In the genomic region with DNA sequence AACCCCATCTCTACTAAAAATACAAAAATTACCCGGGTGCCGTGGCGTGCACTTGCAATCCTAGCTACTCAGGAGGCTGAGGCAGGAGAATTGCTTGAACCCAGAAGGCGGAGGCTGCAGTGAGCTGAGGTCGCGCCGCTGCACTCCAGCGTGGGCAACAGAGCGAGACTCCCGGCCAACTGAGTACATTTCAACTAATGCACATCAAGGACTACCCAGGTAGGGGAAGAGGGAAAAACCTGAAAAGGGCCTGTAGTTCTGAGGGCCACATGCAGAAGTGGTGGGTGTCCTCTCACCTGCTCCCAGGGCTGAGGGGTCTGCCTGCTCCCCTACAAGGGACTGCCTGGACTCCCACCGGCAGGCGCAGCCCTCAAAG, we compare ENCODE assay signal across 8 cellular contexts. TPM values are rescaled to one million over a fixed set of nuclear protein-coding genes. Genes with fewer than 3 reads are reported as not detected.
A peak's percentile ranks its signal among the peaks of the same experiment; 100 is the strongest.
DNase-seq lines count a peak whose midpoint lies in the region; ATAC-seq and TF ChIP-seq lines count a peak whose summit lies in the region.

No MANE protein-coding gene starts in this region.

- peak overlapping the region; percentile 75 for H3K4me2 ChIP-seq in mammary epithelial cell (ENCODE audit: insufficient read depth, low read depth, low read length)
- peak overlapping the region; percentile 66 for H3K4me2 ChIP-seq in mesenchymal stem cell (ENCODE audit: low read length, poor library complexity, severe bottlenecking)

- H3K79me2 ChIP-seq in mammary epithelial cell (ENCODE audit: insufficient read depth, low read length): no peaks in the 10 kb centered on the region

- H3K23ac ChIP-seq in mesenchymal stem cell (ENCODE audit: low read length in 2 of 2): peak overlapping the region in 1 of 2 experiments; percentile 84

- H3K4me1 ChIP-seq in mammary epithelial cell (ENCODE audit: insufficient read depth, low read length) (peaks cover 22% of the 10 kb centered on the region), mesenchymal stem cell (ENCODE audit: control insufficient read depth, insufficient read depth, low read depth, low read length) (peaks cover 56% of the 10 kb centered on the region)

- H3K36me3 ChIP-seq in mammary epithelial cell (ENCODE audit: insufficient read depth, low read length) (no peaks in the 10 kb centered on the region), mesenchymal stem cell (ENCODE audit: control insufficient read depth in 1 of 2, insufficient read depth in 2 of 2, low read depth in 1 of 2, low read length in 2 of 2) (no peaks in the 10 kb centered on the region)

- H4K91ac ChIP-seq in mesenchymal stem cell (ENCODE audit: low read length): peak overlapping the region; percentile 99

- peak overlapping the region; percentile 91 for H2AK5ac ChIP-seq in mesenchymal stem cell (ENCODE audit: low read length, severe bottlenecking)

- H3K79me1 ChIP-seq in mesenchymal stem cell (replicated peaks; ENCODE audit: low read length, poor library complexity, severe bottlenecking): peaks cover 7% of the 10 kb centered on the region

- DNase-seq in activated naive CD4-positive, alpha-beta T cell treated with anti-CD3 and anti-CD28 coated beads for 36 hours: no peak
- no peak for DNase-seq in activated naive CD4-positive, alpha-beta T cell treated with Interleukin-2 at 50 U/mL for 16 hours
- no peak for DNase-seq in mammary epithelial cell
- DNase-seq in mesenchymal stem cell: no peak
- no peak for DNase-seq in type B pancreatic cell (ENCODE audit: extremely low spot score, unreplicated experiment)
- no peak for DNase-seq in T1000 (lab: John Stamatoyannopoulos, UW)

- peak overlapping the region; percentile 62 for H3K4me3 Mint-ChIP-seq in activated naive CD4-positive, alpha-beta T cell treated with anti-CD3 and anti-CD28 coated beads for 36 hours
- peak overlapping the region; percentile 84 for H3K4me3 Mint-ChIP-seq in type B pancreatic cell

- 41% methylated on average over 12 of the region's 12 CpGs for WGBS in mammary epithelial cell (ENCODE audit: low coverage, missing lambda C conversion rate)
- 54% methylated on average over 9 of the region's 12 CpGs for WGBS in mesenchymal stem cell

- H2BK15ac ChIP-seq in mesenchymal stem cell (ENCODE audit: low read depth, poor library complexity, severe bottlenecking): peak overlapping the region; percentile 74

- peak overlapping the region in 2 of 3 experiments; percentile 5 to 42 for H3K4me3 ChIP-seq in mammary epithelial cell (replicated peaks in 1 of 3; ENCODE audit: insufficient read depth in 1 of 3, low read depth in 2 of 3, low read length in 3 of 3)
- peak overlapping the region; percentile 23 to 74 for H3K4me3 ChIP-seq in mesenchymal stem cell (ENCODE audit: insufficient read depth in 1 of 2, low read depth in 1 of 2, low read length in 2 of 2)

- H3K27me3 ChIP-seq in mammary epithelial cell (ENCODE audit: insufficient read depth, low read length) (no peaks in the 10 kb centered on the region), mesenchymal stem cell (ENCODE audit: control insufficient read depth in 1 of 2, insufficient read depth in 1 of 2, low read length in 2 of 2) (no peaks in the 10 kb centered on the region)

- dilution Hi-C loops in mammary epithelial cell (cut with HindIII; ENCODE audit: low sequenced_read_pairs): no loop called here

- in situ Hi-C loops in mammary epithelial cell (cut with MboI; ENCODE audit: low sequenced_read_pairs in 2 of 2): no loop called here

- H3K14ac ChIP-seq in mesenchymal stem cell (ENCODE audit: low read length in 2 of 2): peak overlapping the region; percentile 25 to 86

- H3K9ac ChIP-seq in mammary epithelial cell (ENCODE audit: insufficient read depth, low read length) (no peak overlapping the region), mesenchymal stem cell (ENCODE audit: low read length) (peak overlapping the region; percentile 82)

- peak overlapping the region; percentile 95 to 99 for H3K18ac ChIP-seq in mesenchymal stem cell (ENCODE audit: low read depth in 1 of 2, low read length in 2 of 2)

- BruUV-seq in mammary epithelial cell (replicated peaks; lab: Mats Ljungman, UMichigan): no TSS peak

- peak overlapping the region; percentile 95 to 99 for H2BK12ac ChIP-seq in mesenchymal stem cell (ENCODE audit: low read length in 2 of 2)

- H3K9me3 ChIP-seq in mammary epithelial cell (replicated peaks; ENCODE audit: insufficient read depth, low read length) (no peaks in the 10 kb centered on the region), mesenchymal stem cell (ENCODE audit: control insufficient read depth, low read length) (no peaks in the 10 kb centered on the region)

- no peak for TF ChIP-seq CTCF in mammary epithelial cell (conservative IDR thresholded peaks at IDR 0.05 in 1 of 2, IDR thresholded peaks at IDR 0.05 in 1 of 2; ENCODE audit: extremely low read depth in 1 of 2, insufficient read depth in 1 of 2, low read depth in 1 of 2, low read length in 2 of 2)
- TF ChIP-seq CTCF in type B pancreatic cell (conservative IDR thresholded peaks at IDR 0.05): no peak

- H3K27ac ChIP-seq in mammary epithelial cell (ENCODE audit: insufficient read depth, low read depth, low read length) (no peak overlapping the region), mesenchymal stem cell (ENCODE audit: low read length, poor library complexity, severe bottlenecking) (peak overlapping the region; percentile 97)

- CTCF ChIA-PET in activated naive CD4-positive, alpha-beta T cell treated with anti-CD3 and anti-CD28 coated beads for 36 hours (lab: Charles Lee): interaction anchor here (1.7 kb wide), 1 partner anchor 27 kb away, joined by 8 read pairs; no protein-coding TSS in a partner anchor
- CTCF ChIA-PET in mammary epithelial cell (lab: Charles Lee; ENCODE audit: low non-redundant PET): no interaction called here

- H2AFZ ChIP-seq in mammary epithelial cell (ENCODE audit: low read depth, low read length) (peak overlapping the region; percentile 92), mesenchymal stem cell (ENCODE audit: low read depth, low read length) (peak overlapping the region; percentile 21)

- H4K20me1 ChIP-seq in mammary epithelial cell (ENCODE audit: insufficient read depth, low read length): no peaks in the 10 kb centered on the region

- ATAC-seq in HG03442 (IDR thresholded peaks at IDR 0.05; ENCODE audit: unreplicated experiment) (no peak), HG03196 (IDR thresholded peaks at IDR 0.05; ENCODE audit: unreplicated experiment) (no peak)

- no peaks in the 10 kb centered on the region for H3K9me3 Mint-ChIP-seq in activated naive CD4-positive, alpha-beta T cell treated with anti-CD3 and anti-CD28 coated beads for 36 hours
- no peaks in the 10 kb centered on the region for H3K9me3 Mint-ChIP-seq in type B pancreatic cell

- peak overlapping the region; percentile 68 for H2BK5ac ChIP-seq in mesenchymal stem cell (ENCODE audit: low read depth, low read length, poor library complexity, severe bottlenecking)

- intact Hi-C loops in activated naive CD4-positive, alpha-beta T cell treated with anti-CD3 and anti-CD28 coated beads for 36 hours (cut with micrococcal nuclease): loop anchor here (5.0 kb wide), 2 partner anchors 40 to 125 kb away; a partner anchor contains a TSS
- intact Hi-C loops in mammary epithelial cell (cut with micrococcal nuclease): no loop called here

- H3K36me3 Mint-ChIP-seq in activated naive CD4-positive, alpha-beta T cell treated with anti-CD3 and anti-CD28 coated beads for 36 hours (ENCODE audit: low read depth): no peaks in the 10 kb centered on the region
- no peaks in the 10 kb centered on the region for H3K36me3 Mint-ChIP-seq in type B pancreatic cell

- H3K27ac Mint-ChIP-seq in activated naive CD4-positive, alpha-beta T cell treated with anti-CD3 and anti-CD28 coated beads for 36 hours: no peak overlapping the region
- peak overlapping the region; percentile 87 for H3K27ac Mint-ChIP-seq in type B pancreatic cell

- H3K27me3 Mint-ChIP-seq in activated naive CD4-positive, alpha-beta T cell treated with anti-CD3 and anti-CD28 coated beads for 36 hours (ENCODE audit: low read depth): no peaks in the 10 kb centered on the region
- no peaks in the 10 kb centered on the region for H3K27me3 Mint-ChIP-seq in type B pancreatic cell

- peaks cover 42% of the 10 kb centered on the region for H3K4me1 Mint-ChIP-seq in activated naive CD4-positive, alpha-beta T cell treated with anti-CD3 and anti-CD28 coated beads for 36 hours (ENCODE audit: low read depth)
- peaks cover 52% of the 10 kb centered on the region for H3K4me1 Mint-ChIP-seq in type B pancreatic cell (ENCODE audit: unreplicated experiment)

- peak overlapping the region; percentile 94 to 97 for H3K4ac ChIP-seq in mesenchymal stem cell (ENCODE audit: low read depth in 1 of 2, low read length in 2 of 2)

- peak overlapping the region; percentile 100 for H4K8ac ChIP-seq in mesenchymal stem cell (ENCODE audit: low read length)

- peak overlapping the region; percentile 91 for H2BK120ac ChIP-seq in mesenchymal stem cell (ENCODE audit: low read depth, low read length)

RNA-seq across cellular contexts. Expression of a gene that starts 0.6 kb away (rescaled TPM):
- total RNA-seq in activated naive CD4-positive, alpha-beta T cell treated with anti-CD3 and anti-CD28 coated beads for 36 hours: 1 to 10 TPM; 2.5 to 3.1 TPM
- total RNA-seq in mammary epithelial cell (1 to 10 TPM; 3.5 to 7.1 TPM), type B pancreatic cell (ENCODE audit: low replicate concordance) (16.4 and 42.0 TPM in 2 replicates)
- polyA plus RNA-seq in mammary epithelial cell: 1.6 TPM
- polyA minus RNA-seq in mammary epithelial cell: 1.1 TPM
- polyA plus RNA-seq in mesenchymal stem cell (2013, experiment 1 of 2): 12.9 TPM
- 12.0 TPM for polyA plus RNA-seq in mesenchymal stem cell (2013, experiment 2 of 2)

RNA-seq across cellular contexts. Expression of a gene that starts 22.6 kb away (rescaled TPM):
- total RNA-seq in activated naive CD4-positive, alpha-beta T cell treated with anti-CD3 and anti-CD28 coated beads for 36 hours: 1 to 10 TPM; 3.8 to 4.9 TPM
- 1 to 10 TPM; 2.8 to 8.3 TPM for total RNA-seq in mammary epithelial cell
- 8.6 TPM for polyA plus RNA-seq in mammary epithelial cell
- polyA minus RNA-seq in mammary epithelial cell: 4.9 TPM
- polyA plus RNA-seq in mesenchymal stem cell (2013, experiment 1 of 2): 6.8 TPM
- 6.8 TPM for polyA plus RNA-seq in mesenchymal stem cell (2013, experiment 2 of 2)
- 14.0 and 19.7 TPM in 2 replicates for total RNA-seq in type B pancreatic cell (ENCODE audit: low replicate concordance)

RNA-seq across cellular contexts. Expression of a gene that starts 40.1 kb away (rescaled TPM):
- total RNA-seq in activated naive CD4-positive, alpha-beta T cell treated with anti-CD3 and anti-CD28 coated beads for 36 hours: 10 to 100 TPM; 18.7 to 20.8 TPM
- total RNA-seq in mammary epithelial cell (10 to 100 TPM; 13.7 to 20.5 TPM), type B pancreatic cell (ENCODE audit: low replicate concordance) (22.3 and 26.1 TPM in 2 replicates)
- 16.8 TPM for polyA plus RNA-seq in mammary epithelial cell
- 26.4 TPM for polyA minus RNA-seq in mammary epithelial cell
- polyA plus RNA-seq in mesenchymal stem cell (2013, experiment 1 of 2): 11.7 TPM
- 11.8 TPM for polyA plus RNA-seq in mesenchymal stem cell (2013, experiment 2 of 2)

RNA-seq across cellular contexts. Expression of a gene that starts 40.4 kb away (rescaled TPM):
- total RNA-seq in activated naive CD4-positive, alpha-beta T cell treated with anti-CD3 and anti-CD28 coated beads for 36 hours: 100 to 1,000 TPM; 227 to 249 TPM
- total RNA-seq in mammary epithelial cell (100 to 1,000 TPM; 142 to 269 TPM), type B pancreatic cell (ENCODE audit: low replicate concordance) (239 and 287 TPM in 2 replicates)
- polyA plus RNA-seq in mammary epithelial cell: 382 TPM
- polyA minus RNA-seq in mammary epithelial cell: 123 TPM
- 488 TPM for polyA plus RNA-seq in mesenchymal stem cell (2013, experiment 1 of 2)
- polyA plus RNA-seq in mesenchymal stem cell (2013, experiment 2 of 2): 495 TPM

RNA-seq across cellular contexts. Expression of a gene that starts 44.4 kb away (rescaled TPM):
- total RNA-seq in activated naive CD4-positive, alpha-beta T cell treated with anti-CD3 and anti-CD28 coated beads for 36 hours: 10 to 100 TPM; 49.7 to 55.2 TPM
- total RNA-seq in mammary epithelial cell (10 to 100 TPM; 45.7 to 65.7 TPM), type B pancreatic cell (ENCODE audit: low replicate concordance) (33.6 and 40.7 TPM in 2 replicates)
- 37.9 TPM for polyA plus RNA-seq in mammary epithelial cell
- 27.5 TPM for polyA minus RNA-seq in mammary epithelial cell
- polyA plus RNA-seq in mesenchymal stem cell (2013, experiment 1 of 2): 52.5 TPM
- 56.2 TPM for polyA plus RNA-seq in mesenchymal stem cell (2013, experiment 2 of 2)
